In genomic region chr5:77770293-77771005, GRCh38 we compare ENCODE assay signal across 1 cellular context.
TF ChIP-seq lines count a peak whose summit lies in the region.

No MANE protein-coding gene starts in this region.

TF ChIP-seq in HepG2, 621 proteins besides CTCF, POLR2A, EP300 and RAD21 (continued from another document):
- TF ChIP-seq ZHX2 (IDR thresholded peaks at IDR 0.05; ENCODE audit: low read depth) (no peak), ZHX2 (CRISPR knock-in tag; IDR thresholded peaks at IDR 0.05; ENCODE audit: borderline replicate concordance) (no peak), GATAD1 (CRISPR knock-in tag; IDR thresholded peaks at IDR 0.05) (no peak), ZNF350 (CRISPR knock-in tag; IDR thresholded peaks at IDR 0.05; ENCODE audit: borderline replicate concordance, low read depth) (no peak), CEBPB (IDR thresholded peaks at IDR 0.05; ENCODE audit: borderline replicate concordance, low read depth, low read length) (no peak), ZNF101 (CRISPR knock-in tag; IDR thresholded peaks at IDR 0.05; ENCODE audit: borderline replicate concordance, low read depth) (no peak), TOE1 (CRISPR knock-in tag; IDR thresholded peaks at IDR 0.05) (no peak), MED1 (CRISPR knock-in tag; IDR thresholded peaks at IDR 0.05) (no peak), ZNF547 (CRISPR knock-in tag; IDR thresholded peaks at IDR 0.05) (no peak), ZNF670 (CRISPR knock-in tag; IDR thresholded peaks at IDR 0.05; ENCODE audit: borderline replicate concordance) (no peak), AKAP8 (CRISPR knock-in tag; IDR thresholded peaks at IDR 0.05) (no peak), BRD4 (CRISPR knock-in tag; IDR thresholded peaks at IDR 0.05) (no peak)
